16 cellular contexts compared by ENCODE assay signal in genomic region chr3:139241783-139242182, GRCh38.
DNase-seq lines count a peak whose midpoint lies in the region; ATAC-seq and TF ChIP-seq lines count a peak whose summit lies in the region.
"Had no signal": no experiment of that assay in that cellular context is flagged by ENCODE, and none has a peak within 500 bp of the region (broad histone marks: within the 10 kb centered on the region; RNA-seq: fewer than 3 reads in every experiment).

No MANE protein-coding gene starts in this region.

- WGBS in prostate gland: 70% methylated on average over 2 of the region's 2 CpGs

- no peak overlapping the region for H3K4me3 Mint-ChIP-seq in type B pancreatic cell
- H3K4me3 Mint-ChIP-seq: CD4-positive, alpha-beta memory T cell had no signal

- no peak overlapping the region for H3K27ac Mint-ChIP-seq in type B pancreatic cell

- H3K27me3 ChIP-seq in BJ (ENCODE audit: control insufficient read depth, insufficient read depth, low read length) (0 out of 2 replicates have a peak, but pooled peaks cover 3% of the 10 kb centered on the region), Panc1 (ENCODE audit: control insufficient read depth, insufficient read depth, low read length) (peaks cover 3% of the 10 kb centered on the region; the same call in 1 of the 2 replicates), prostate gland (replicated peaks; ENCODE audit: insufficient read depth) (no peaks in the 10 kb centered on the region)

- H3K27ac ChIP-seq in Panc1 (ENCODE audit: low read length) (no peak overlapping the region), prostate gland (no peak overlapping the region)
- H3K27ac ChIP-seq: SJSA1 had no signal

- intact Hi-C loops in Panc1 (cut with micrococcal nuclease; ENCODE audit: unreplicated experiment): no loop called here
- intact Hi-C loops in prostate gland (cut with DNase I): no loop called here

- CTCF ChIA-PET in BJ (lab: Yijun Ruan, JAX): no interaction called here
- CTCF ChIA-PET in Panc1 (lab: Charles Lee): no interaction called here

- no peaks in the 10 kb centered on the region for H3K9me3 Mint-ChIP-seq in type B pancreatic cell
- H3K9me3 Mint-ChIP-seq: CD4-positive, alpha-beta memory T cell had no signal

- ATAC-seq in Panc1: no peak
- ATAC-seq: PC-3 had no signal

- peaks cover 52% of the 10 kb centered on the region for H3K27me3 Mint-ChIP-seq in type B pancreatic cell

- H3K36me3 ChIP-seq in BJ (ENCODE audit: control insufficient read depth, insufficient read depth, low read length): no peaks in the 10 kb centered on the region
- no peaks in the 10 kb centered on the region for H3K36me3 ChIP-seq in Panc1 (ENCODE audit: control insufficient read depth, insufficient read depth, low read length)
- no peaks in the 10 kb centered on the region for H3K36me3 ChIP-seq in prostate gland
- H3K36me3 ChIP-seq: BE2C, SJSA1 had no signal

- TF ChIP-seq POLR2A in prostate gland (IDR thresholded peaks at IDR 0.05): no peak

- DNase-seq in BJ (ENCODE audit: low read depth): no peak
- no peak for DNase-seq in Panc1 (ENCODE audit: low read depth, low spot score)
- DNase-seq in fibroblast of the aortic adventitia (ENCODE audit: low read depth): no peak
- DNase-seq in type B pancreatic cell (ENCODE audit: extremely low spot score, unreplicated experiment): no peak
- no peak for DNase-seq in prostate gland (ENCODE audit: low spot score)
- DNase-seq in D341Med (ENCODE audit: low spot score): no peak
- DNase-seq in NK-92 treated with Interleukin-12 subunit alpha and Interleukin-12 subunit beta, amount 100 ng/mL, for 24 hours (lab: John Stamatoyannopoulos, UW): no peak
- DNase-seq: BE2C; CD4-positive, alpha-beta memory T cell; DMS79; NCI-H1417; NCI-H2029; NCI-H510A; NCI-H774; PC-3 had no signal

- no TSS peak for BruUV-seq in Panc1 (replicated peaks; lab: Mats Ljungman, UMichigan)

- H3K36me3 Mint-ChIP-seq in type B pancreatic cell: no peaks in the 10 kb centered on the region
- H3K36me3 Mint-ChIP-seq: CD4-positive, alpha-beta memory T cell had no signal

- H3K4me3 ChIP-seq in BJ (ENCODE audit: low read depth, low read length): no peak overlapping the region
- H3K4me3 ChIP-seq in Panc1 (ENCODE audit: low read depth in 2 of 2, low read length in 2 of 2): no peak overlapping the region
- H3K4me3 ChIP-seq in fibroblast of the aortic adventitia (ENCODE audit: low read depth, low read length): no peak overlapping the region
- H3K4me3 ChIP-seq in prostate gland: no peak overlapping the region
- H3K4me3 ChIP-seq: SJSA1 had no signal

- H3K9me3 ChIP-seq in Panc1 (ENCODE audit: control insufficient read depth, insufficient read depth, low read depth, low read length) (no peaks in the 10 kb centered on the region), prostate gland (no peaks in the 10 kb centered on the region)
- H3K9me3 ChIP-seq: BE2C, SJSA1 had no signal

- H3K4me1 Mint-ChIP-seq in type B pancreatic cell (ENCODE audit: unreplicated experiment): peaks cover 5% of the 10 kb centered on the region
- H3K4me1 Mint-ChIP-seq: CD4-positive, alpha-beta memory T cell had no signal

- POLR2A ChIA-PET in BJ (lab: Charles Lee) (no interaction called here), Panc1 (lab: Charles Lee) (no interaction called here)

- in situ Hi-C loops in Panc1 (cut with HindIII; ENCODE audit: low pct_unique_long_range_greater_than_20kb, low sequenced_read_pairs): no loop called here

- TF ChIP-seq CTCF in BJ (IDR thresholded peaks at IDR 0.05; ENCODE audit: insufficient read depth, low read depth, low read length) (peak; percentile 31; the same call in 1 of the 2 replicates), Panc1 (IDR thresholded peaks at IDR 0.05) (0 out of 2 replicates have a peak, but pooled peaks have one; percentile 16), fibroblast of the aortic adventitia (IDR thresholded peaks at IDR 0.05; ENCODE audit: insufficient read depth, low read length) (peak; percentile 21), type B pancreatic cell (conservative IDR thresholded peaks at IDR 0.05) (peak; percentile 45), prostate gland (IDR thresholded peaks at IDR 0.05) (no peak)

- H3K4me1 ChIP-seq in Panc1 (ENCODE audit: control insufficient read depth, insufficient read depth, low read length) (no peaks in the 10 kb centered on the region), prostate gland (replicated peaks) (no peaks in the 10 kb centered on the region)
- H3K4me1 ChIP-seq: BE2C, SJSA1 had no signal

Comparison
In these comparisons a context has a peak if more than half of its experiments do, and no peak if none do; other contexts are left out.
1. CTCF ChIP-seq: peak in BJ (single experiment), Panc1 (single experiment), fibroblast of the aortic adventitia (single experiment) and type B pancreatic cell (single experiment); none in prostate gland (0 of 4).